In the genomic region with DNA sequence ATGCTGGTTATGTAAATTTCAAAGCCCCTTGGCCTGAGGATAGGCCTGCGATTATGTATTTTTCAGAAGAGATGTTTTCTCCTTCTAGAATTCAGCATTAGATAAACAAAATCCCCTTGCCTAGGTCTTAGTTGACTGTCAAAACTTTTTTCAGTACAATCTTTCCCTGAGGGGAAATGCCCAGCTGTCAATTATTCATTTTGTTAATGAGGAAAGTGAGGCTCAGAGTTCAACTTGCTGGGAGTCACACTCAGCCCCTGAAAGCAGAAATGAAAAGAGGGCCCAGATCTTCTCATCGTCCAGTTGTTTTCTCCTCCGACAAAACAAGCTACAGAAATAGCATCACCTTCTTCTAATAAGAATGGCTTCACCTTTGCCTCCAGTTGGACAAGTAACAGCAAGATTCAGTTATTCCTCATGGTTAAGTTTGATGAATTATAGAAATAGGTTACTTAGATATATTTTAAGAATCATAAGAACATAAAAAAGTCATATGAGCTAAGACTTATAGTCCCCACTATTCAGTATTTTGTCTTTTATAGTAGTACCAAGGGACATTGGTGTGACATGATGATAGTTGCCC, we compare ENCODE assay signal across 23 cellular contexts.
"Had no signal": no experiment of that assay in that cellular context is flagged by ENCODE, and none has a peak within 500 bp of the region (broad histone marks: within the 10 kb centered on the region; RNA-seq: fewer than 3 reads in every experiment).

No MANE protein-coding gene starts in this region.

- ATAC-seq: activated CD4-positive, CD25-positive, alpha-beta regulatory T cell treated with anti-CD3 and anti-CD28 coated beads, Interleukin-2, amount 50 U/mL, for 24 hours; activated CD8-positive, alpha-beta T cell treated with anti-CD3 and anti-CD28 coated beads for 36 hours; activated naive CD8-positive, alpha-beta T cell treated with anti-CD3 and anti-CD28 coated beads, Interleukin-2, amount 50 U/mL, for 24 hours; activated T-cell treated with anti-CD3 and anti-CD28 coated beads, Interleukin-2, amount 50 U/mL, for 72 hours; body of pancreas; Panc1; SK-N-SH treated with all-trans-retinoic acid at 6 μM for 48 hours had no signal

- DNase-seq: activated CD4-positive, alpha-beta T cell treated with anti-CD3 and anti-CD28 coated beads for 4 hours; activated CD8-positive, alpha-beta memory T cell treated with anti-CD3 and anti-CD28 coated beads, Interleukin-2, amount 50 U/mL, for 4 hours; activated CD8-positive, alpha-beta T cell treated with anti-CD3 and anti-CD28 coated beads for 36 hours; activated gamma-delta T cell treated with Interleukin-2 at 50 U/mL for 16 hours; activated naive CD8-positive, alpha-beta T cell treated with anti-CD3 and anti-CD28 coated beads, Interleukin-2, amount 50 U/mL, for 24 hours; activated T-cell treated with anti-CD3 and anti-CD28 coated beads, Interleukin-2, amount 50 U/mL, for 72 hours; amniotic stem cell; body of pancreas; central memory CD4-positive, alpha-beta T cell; MM.1S; NCI-H1105; NCI-H1436; NCI-H187; NCI-H2081; NCI-H510A treated with DMSO at 0.1 percent for 48 hours; NCI-H69; NK-92 treated with Interleukin-12 subunit alpha and Interleukin-12 subunit beta, amount 100 ng/mL, for 24 hours; OCI-M1; Right ventricle myocardium superior; SJCRH30 had no signal
